In the genomic region with DNA sequence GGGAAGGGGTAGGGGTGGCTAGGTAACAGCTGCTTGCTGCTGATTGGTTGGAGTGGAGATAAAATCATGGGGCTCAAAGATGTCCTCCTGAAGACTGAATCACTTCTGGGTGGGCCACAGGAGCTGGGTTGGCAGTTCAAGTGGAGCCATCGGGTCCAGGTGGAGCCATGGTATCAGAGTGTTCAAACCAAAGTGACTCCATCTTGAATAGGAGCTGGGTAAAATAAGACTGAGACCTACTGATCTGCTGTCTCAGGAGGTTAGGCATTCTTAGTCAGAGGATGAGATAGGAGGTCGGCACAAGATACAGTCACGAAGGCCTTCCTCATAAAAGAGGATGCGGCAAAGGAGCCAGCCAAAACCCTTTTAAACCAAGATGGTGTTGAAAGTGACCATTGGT, we compare ENCODE assay signal across 32 cellular contexts.
"Had no signal": no experiment of that assay in that cellular context is flagged by ENCODE, and none has a peak within 500 bp of the region (broad histone marks: within the 10 kb centered on the region; RNA-seq: fewer than 3 reads in every experiment).

No MANE protein-coding gene starts in this region.

- H3K36me3 Mint-ChIP-seq: activated naive CD4-positive, alpha-beta T cell treated with anti-CD3 and anti-CD28 coated beads, Interleukin-2, amount 50 U/mL, for 24 hours; activated naive CD8-positive, alpha-beta T cell treated with anti-CD3 and anti-CD28 coated beads, Interleukin-2, amount 10 ng/mL, durations not matched to agents 7 days and 5 days had no signal

- H3K9me3 ChIP-seq: ascending aorta, SJCRH30 had no signal

- ATAC-seq: activated CD8-positive, alpha-beta T cell treated with anti-CD3 and anti-CD28 coated beads for 36 hours; activated T-cell treated with anti-CD3 and anti-CD28 coated beads, Interleukin-2, amount 50 U/mL, for 72 hours; activated T-helper 17 cell treated with anti-CD3 and anti-CD28 coated beads, Interleukin-2, amount 50 U/mL, for 72 hours; Panc1 had no signal

- H3K36me3 ChIP-seq: ascending aorta, cardiac muscle cell, SJCRH30, WERI-Rb-1 had no signal

- H3K9me3 Mint-ChIP-seq: activated CD4-positive, alpha-beta T cell treated with anti-CD3 and anti-CD28 coated beads, Interleukin-2, amount 10 ng/mL, durations not matched to agents 24 days and 14 days; activated CD8-positive, alpha-beta T cell treated with anti-CD3 and anti-CD28 coated beads for 36 hours; activated naive CD4-positive, alpha-beta T cell treated with anti-CD3 and anti-CD28 coated beads, Interleukin-2, amount 50 U/mL, for 24 hours; activated naive CD8-positive, alpha-beta T cell treated with anti-CD3 and anti-CD28 coated beads, Interleukin-2, amount 10 ng/mL, durations not matched to agents 7 days and 5 days; activated T-cell treated with anti-CD3 and anti-CD28 coated beads, Interleukin-2, amount 50 U/mL, for 72 hours; activated T-helper 17 cell treated with anti-CD3 and anti-CD28 coated beads, Interleukin-2, amount 50 U/mL, for 72 hours; central memory CD8-positive, alpha-beta T cell had no signal

- H3K27me3 ChIP-seq: ascending aorta, cardiac muscle cell, SJCRH30 had no signal

- H3K27ac Mint-ChIP-seq: activated CD4-positive, alpha-beta T cell treated with anti-CD3 and anti-CD28 coated beads, Interleukin-2, amount 10 ng/mL, durations not matched to agents 24 days and 14 days; activated CD8-positive, alpha-beta T cell treated with anti-CD3 and anti-CD28 coated beads for 36 hours; activated naive CD4-positive, alpha-beta T cell treated with anti-CD3 and anti-CD28 coated beads, Interleukin-2, amount 50 U/mL, for 24 hours; activated naive CD8-positive, alpha-beta T cell treated with anti-CD3 and anti-CD28 coated beads, Interleukin-2, amount 10 ng/mL, durations not matched to agents 7 days and 5 days; activated T-cell treated with anti-CD3 and anti-CD28 coated beads, Interleukin-2, amount 50 U/mL, for 72 hours; activated T-helper 17 cell treated with anti-CD3 and anti-CD28 coated beads, Interleukin-2, amount 50 U/mL, for 72 hours had no signal

- H3K27ac ChIP-seq: ascending aorta, cardiac muscle cell, SJCRH30, SK-N-MC, WERI-Rb-1 had no signal

- H3K4me1 ChIP-seq: ascending aorta, SJCRH30 had no signal

- DNase-seq: activated CD4-positive, alpha-beta T cell treated with anti-CD3 and anti-CD28 coated beads, Interleukin-2, amount 10 ng/mL, durations not matched to agents 24 days and 14 days; activated CD4-positive, alpha-beta T cell treated with anti-CD3 and anti-CD28 coated beads, Interleukin-2, amount 50 U/mL, for 4 hours; activated CD8-positive, alpha-beta T cell treated with anti-CD3 and anti-CD28 coated beads for 36 hours; activated effector memory CD4-positive, alpha-beta T cell treated with anti-CD3 and anti-CD28 coated beads, Interleukin-2, amount 50 U/mL, for 16 hours; activated naive CD4-positive, alpha-beta T cell treated with Interleukin-2 at 50 U/mL for 16 hours; activated naive CD8-positive, alpha-beta T cell treated with anti-CD3 and anti-CD28 coated beads, Interleukin-2, amount 10 ng/mL, durations not matched to agents 7 days and 5 days; activated T-cell treated with anti-CD3 and anti-CD28 coated beads, Interleukin-2, amount 50 U/mL, for 1 hour; activated T-cell treated with anti-CD3 and anti-CD28 coated beads, Interleukin-2, amount 50 U/mL, for 72 hours; amygdala; Kasumi-1; KG1; MM.1S; MV-4-11; NCI-H1092; NCI-H1436 treated with DMSO at 0.1 percent for 48 hours; NCI-H1694 treated with DMSO at 0.1 percent for 48 hours; NCI-H2029; NCI-H2227 treated with DMSO at 0.1 percent for 48 hours; NCI-H446; NCI-H510A treated with DMSO at 0.1 percent for 48 hours; NCI-H526 treated with DMSO at 0.1 percent for 48 hours; SHP77; SJCRH30; T1000; WERI-Rb-1 had no signal

- H3K4me1 Mint-ChIP-seq: activated CD4-positive, alpha-beta T cell treated with anti-CD3 and anti-CD28 coated beads, Interleukin-2, amount 10 ng/mL, durations not matched to agents 24 days and 14 days; activated naive CD4-positive, alpha-beta T cell treated with anti-CD3 and anti-CD28 coated beads, Interleukin-2, amount 50 U/mL, for 24 hours; activated naive CD8-positive, alpha-beta T cell treated with anti-CD3 and anti-CD28 coated beads, Interleukin-2, amount 10 ng/mL, durations not matched to agents 7 days and 5 days; activated T-helper 17 cell treated with anti-CD3 and anti-CD28 coated beads, Interleukin-2, amount 50 U/mL, for 72 hours; central memory CD8-positive, alpha-beta T cell had no signal

- H3K4me3 Mint-ChIP-seq: activated CD4-positive, alpha-beta T cell treated with anti-CD3 and anti-CD28 coated beads, Interleukin-2, amount 10 ng/mL, durations not matched to agents 24 days and 14 days; activated CD8-positive, alpha-beta T cell treated with anti-CD3 and anti-CD28 coated beads for 36 hours; activated naive CD4-positive, alpha-beta T cell treated with anti-CD3 and anti-CD28 coated beads, Interleukin-2, amount 50 U/mL, for 24 hours; activated naive CD8-positive, alpha-beta T cell treated with anti-CD3 and anti-CD28 coated beads, Interleukin-2, amount 10 ng/mL, durations not matched to agents 7 days and 5 days; activated T-cell treated with anti-CD3 and anti-CD28 coated beads, Interleukin-2, amount 50 U/mL, for 72 hours; activated T-helper 17 cell treated with anti-CD3 and anti-CD28 coated beads, Interleukin-2, amount 50 U/mL, for 72 hours; central memory CD8-positive, alpha-beta T cell had no signal

- H3K4me3 ChIP-seq: ascending aorta, cardiac muscle cell, SJCRH30, SK-N-MC had no signal
